ENCODE assay signal across 23 cellular contexts in the genomic region with DNA sequence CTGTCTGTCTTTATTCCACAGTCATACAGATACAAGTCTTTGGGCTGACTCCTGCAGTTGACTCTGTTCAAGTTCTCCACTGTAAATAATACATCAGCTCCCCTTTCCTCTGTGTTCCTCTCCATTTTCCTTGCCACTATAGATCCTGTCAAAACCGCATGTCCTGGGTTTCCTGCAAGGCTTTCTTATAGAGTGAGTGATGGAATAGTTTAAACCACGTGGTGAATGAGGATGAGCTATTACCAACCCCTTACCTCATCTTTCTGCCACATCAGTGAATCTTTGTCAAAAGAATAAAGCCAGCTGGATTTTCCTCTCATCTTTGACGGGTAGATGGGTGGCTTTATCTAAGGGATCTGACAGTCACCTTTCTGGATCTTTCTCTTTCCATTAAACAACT. TPM values are rescaled to one million over a fixed set of nuclear protein-coding genes. Genes with fewer than 3 reads are reported as not detected.
A peak's percentile ranks its signal among the peaks of the same experiment; 100 is the strongest.
DNase-seq lines count a peak whose midpoint lies in the region; ATAC-seq, FAIRE-seq and TF ChIP-seq lines count a peak whose summit lies in the region.
"Had no signal": no experiment of that assay in that cellular context is flagged by ENCODE, and none has a peak within 500 bp of the region (broad histone marks: within the 10 kb centered on the region; RNA-seq: fewer than 3 reads in every experiment).

No MANE protein-coding gene starts in this region.

- H3K9ac ChIP-seq in H1 (replicated peaks in 1 of 4; ENCODE audit: extremely low read depth in 1 of 4, low read depth in 3 of 4, low read length in 3 of 4) (no peak overlapping the region), neural progenitor cell (no peak overlapping the region)

- no peak overlapping the region for H2BK5ac ChIP-seq in H1 (ENCODE audit: low read depth, low read length)

- no peak overlapping the region for H3K23ac ChIP-seq in H1 (ENCODE audit: insufficient read length)

- no peak for TF ChIP-seq EP300 in H1 (IDR thresholded peaks at IDR 0.05; ENCODE audit: borderline replicate concordance in 1 of 2, low read depth in 2 of 2, low read length in 2 of 2)

- no peak overlapping the region for H2BK15ac ChIP-seq in H1 (ENCODE audit: low read length)

- POLR2A ChIA-PET in H1 (lab: Charles Lee; ENCODE audit: partially characterized antibody) (no interaction called here), A673 (lab: Charles Lee; ENCODE audit: low non-redundant PET) (no interaction called here)

- CTCF ChIA-PET in Calu3 (lab: Charles Lee): interaction anchor here (0.5 kb wide), 1 partner anchor 1532 kb away, joined by 3 read pairs; no protein-coding TSS in a partner anchor
- CTCF ChIA-PET in H1 (lab: Charles Lee; ENCODE audit: partially characterized antibody): interaction anchor here (0.7 to 5.5 kb wide), 5 partner anchors 11 to 429 kb away, joined by 4 to 27 read pairs (median 10); no protein-coding TSS in a partner anchor
- CTCF ChIA-PET in A673 (lab: Charles Lee): no interaction called here

- H4K8ac ChIP-seq in H1 (ENCODE audit: extremely low read depth, insufficient read depth, low read length): no peak overlapping the region

- H3K9me3 ChIP-seq in right atrium auricular region (no peaks in the 10 kb centered on the region), H1 (ENCODE audit: insufficient read depth in 2 of 2, low read depth in 1 of 2, low read length in 1 of 2) (no peaks in the 10 kb centered on the region), neural progenitor cell (ENCODE audit: low read depth) (no peaks in the 10 kb centered on the region), A673 (ENCODE audit: low read depth, low read length, poor library complexity, severe bottlenecking) (no peaks in the 10 kb centered on the region)

- peaks cover 9% of the 10 kb centered on the region; the same call in 1 of the 2 replicates for H3K23me2 ChIP-seq in H1 (ENCODE audit: low read depth, low read length)

- DNase-seq in right atrium auricular region (ENCODE audit: low spot score): peak; percentile 26
- DNase-seq in left cardiac atrium: no peak
- DNase-seq in Calu3: no peak
- no peak for DNase-seq in H1 (ENCODE audit: low read depth in 1 of 2, low spot score in 2 of 2)
- no peak for DNase-seq in neural progenitor cell (ENCODE audit: low spot score)
- no peak for DNase-seq in stimulated activated CD4-positive, alpha-beta T cell treated with anti-CD3 and anti-CD28 coated beads, Interleukin-4, amount 100 ng/mL, for 4 hours
- no peak for DNase-seq in A673 (ENCODE audit: low spot score)
- DNase-seq: 8988T; AML-193; CD4-positive, alpha-beta memory T cell; CD4-positive, CD25-positive, alpha-beta regulatory T cell; CD8-positive, alpha-beta memory T cell; COR-L47; DMS79 treated with DMSO at 0.1 percent for 48 hours; GF-D8 had no signal

- H3K4me2 ChIP-seq in H1 (ENCODE audit: insufficient read depth in 1 of 2, low read depth in 2 of 2, low read length in 2 of 2): no peak overlapping the region
- H3K4me2 ChIP-seq in neural progenitor cell: no peak overlapping the region

- H3K36me3 Mint-ChIP-seq in Calu3 (ENCODE audit: insufficient read depth, unreplicated experiment): peaks cover 14% of the 10 kb centered on the region
- no peaks in the 10 kb centered on the region for H3K36me3 Mint-ChIP-seq in neural progenitor cell
- H3K36me3 Mint-ChIP-seq: CD14-positive monocyte; CD4-positive, alpha-beta memory T cell; CD4-positive, CD25-positive, alpha-beta regulatory T cell; CD8-positive, alpha-beta memory T cell had no signal

- TF ChIP-seq POLR2A in H1 (IDR thresholded peaks at IDR 0.05; ENCODE audit: control extremely low read depth in 1 of 2, low read depth in 2 of 2, low read length in 2 of 2): no peak

- H4K5ac ChIP-seq in H1 (ENCODE audit: insufficient read length, low read depth, low read length): no peak overlapping the region

- no peak for TF ChIP-seq RAD21 in H1 (IDR thresholded peaks at IDR 0.05 in 1 of 2, conservative IDR thresholded peaks at IDR 0.05 in 1 of 2; ENCODE audit: low read depth in 2 of 2, low read length in 2 of 2)

- H3K4me1 Mint-ChIP-seq in Calu3 (ENCODE audit: low read depth, unreplicated experiment): peaks cover under 1% of the 10 kb centered on the region
- H3K4me1 Mint-ChIP-seq in neural progenitor cell: peaks cover 1% of the 10 kb centered on the region

- H2BK20ac ChIP-seq in H1 (ENCODE audit: low read length): no peak overlapping the region

- H2BK12ac ChIP-seq in H1 (ENCODE audit: low read depth, low read length): no peak overlapping the region

- H3K4me1 ChIP-seq in right atrium auricular region (peaks cover 0 to 17% of the 10 kb centered on the region in 2 donors), H1 (replicated peaks in 1 of 4; ENCODE audit: control insufficient read depth in 3 of 4, insufficient read depth in 4 of 4, low read length in 3 of 4) (peaks cover 0 to 3% (median 0%) of the 10 kb centered on the region in 4 experiments; a peak in 4 of 7 replicates), neural progenitor cell (peaks cover 5% of the 10 kb centered on the region), A673 (ENCODE audit: insufficient read depth, low read length, poor library complexity, severe bottlenecking) (peaks cover 6% of the 10 kb centered on the region)

- no peak for FAIRE-seq in H1 (lab: Jason Lieb, UNC)
- FAIRE-seq: A204.1, D721Med, G401.6, GM12891, GM19239 had no signal

- no peaks in the 10 kb centered on the region for H3K79me2 ChIP-seq in H1 (ENCODE audit: control insufficient read depth in 1 of 2, insufficient read depth in 2 of 2, low read length in 2 of 2)
- H3K79me2 ChIP-seq in neural progenitor cell (ENCODE audit: low read depth): no peaks in the 10 kb centered on the region

- H4K91ac ChIP-seq in H1 (replicated peaks; ENCODE audit: insufficient read length, low read length): no peak overlapping the region

- no peak overlapping the region for H3K18ac ChIP-seq in H1 (ENCODE audit: extremely low read depth, low read length)

- H3K27me3 ChIP-seq in right atrium auricular region (peaks cover 0 to 9% of the 10 kb centered on the region in 2 donors), H1 (replicated peaks in 1 of 4; ENCODE audit: control insufficient read depth in 3 of 4, extremely low read depth in 1 of 4, insufficient read depth in 3 of 4, low read length in 3 of 4) (peaks cover 10 to 34% (median 32%) of the 10 kb centered on the region in 4 experiments), neural progenitor cell (peaks cover 48% of the 10 kb centered on the region), A673 (replicated peaks; ENCODE audit: insufficient read depth, low read depth, low read length, poor library complexity) (peaks cover 27% of the 10 kb centered on the region)

- H3K9me3 Mint-ChIP-seq in Calu3 (ENCODE audit: low read depth, unreplicated experiment) (no peaks in the 10 kb centered on the region), neural progenitor cell (no peaks in the 10 kb centered on the region)
- H3K9me3 Mint-ChIP-seq: CD14-positive monocyte; CD4-positive, CD25-positive, alpha-beta regulatory T cell; CD8-positive, alpha-beta memory T cell had no signal

- H3K79me1 ChIP-seq in H1 (ENCODE audit: low read depth, low read length): no peaks in the 10 kb centered on the region

- H3K27ac Mint-ChIP-seq in Calu3 (ENCODE audit: unreplicated experiment) (peak overlapping the region; percentile 39), neural progenitor cell (no peak overlapping the region)
- H3K27ac Mint-ChIP-seq: B cell; CD14-positive monocyte; CD4-positive, alpha-beta memory T cell; CD4-positive, CD25-positive, alpha-beta regulatory T cell; CD8-positive, alpha-beta memory T cell had no signal

- no peak overlapping the region for H3K4ac ChIP-seq in H1 (replicated peaks; ENCODE audit: insufficient read length, low read depth, low read length)

- no peak overlapping the region for H2BK120ac ChIP-seq in H1 (replicated peaks; ENCODE audit: low read depth, low read length)

- H3F3A ChIP-seq in neural progenitor cell (ENCODE audit: low read depth): peaks cover 8% of the 10 kb centered on the region

- H3K4me3 ChIP-seq in right atrium auricular region (no peak overlapping the region), H1 (ENCODE audit: extremely low read depth in 1 of 4, insufficient read depth in 2 of 4, low read depth in 3 of 4, low read length in 4 of 4) (no peak overlapping the region), neural progenitor cell (no peak overlapping the region), A673 (ENCODE audit: low read depth, low read length, poor library complexity, severe bottlenecking) (no peak overlapping the region)

- TF ChIP-seq CTCF in right atrium auricular region (IDR thresholded peaks at IDR 0.05) (no peak), Calu3 (IDR thresholded peaks at IDR 0.05; ENCODE audit: unreplicated experiment) (no peak), H1 (IDR thresholded peaks at IDR 0.05; ENCODE audit: control extremely low read depth in 1 of 3, insufficient read depth in 1 of 3, low read depth in 1 of 3, low read length in 3 of 3) (no peak), neural progenitor cell (IDR thresholded peaks at IDR 0.05) (no peak), A673 (conservative IDR thresholded peaks at IDR 0.05; ENCODE audit: low read depth, low read length) (no peak)

- no peak overlapping the region for H3K56ac ChIP-seq in H1 (replicated peaks; ENCODE audit: insufficient read length, low read depth, low read length)

- H3K27me3 Mint-ChIP-seq in Calu3 (ENCODE audit: unreplicated experiment) (peaks cover 61% of the 10 kb centered on the region), neural progenitor cell (ENCODE audit: insufficient read depth, low read depth) (peaks cover 12% of the 10 kb centered on the region)

- H2AFZ ChIP-seq in H1 (ENCODE audit: low read length): no peak overlapping the region
- peak overlapping the region; percentile 23 for H2AFZ ChIP-seq in neural progenitor cell (replicated peaks)

- no peak overlapping the region for H2AK5ac ChIP-seq in H1 (ENCODE audit: low read depth, low read length)

- no TSS peak for BruUV-seq in Calu3 (replicated peaks; lab: Mats Ljungman, UMichigan)
- BruUV-seq in A673 (replicated peaks; lab: Mats Ljungman, UMichigan): no TSS peak

- ATAC-seq in left cardiac atrium (no peak), HG03565 (IDR thresholded peaks at IDR 0.05; ENCODE audit: unreplicated experiment) (no peak)

- H3K4me3 Mint-ChIP-seq in Calu3 (ENCODE audit: low read depth, unreplicated experiment): no peak overlapping the region
- no peak overlapping the region for H3K4me3 Mint-ChIP-seq in neural progenitor cell
- H3K4me3 Mint-ChIP-seq: B cell; CD14-positive monocyte; CD4-positive, alpha-beta memory T cell; CD4-positive, CD25-positive, alpha-beta regulatory T cell; CD8-positive, alpha-beta memory T cell had no signal

- intact Hi-C loops in left cardiac atrium (cut with DNase I) (no loop called here), Calu3 (cut with micrococcal nuclease; ENCODE audit: unreplicated experiment) (no loop called here), A673 (cut with micrococcal nuclease; ENCODE audit: unreplicated experiment) (no loop called here)

- no peak overlapping the region for H3K27ac ChIP-seq in right atrium auricular region
- H3K27ac ChIP-seq in H1 (ENCODE audit: low read depth, low read length): no peak overlapping the region
- no peak overlapping the region for H3K27ac ChIP-seq in neural progenitor cell
- no peak overlapping the region for H3K27ac ChIP-seq in A673 (ENCODE audit: low read depth, low read length, poor library complexity, severe bottlenecking)

- H3K14ac ChIP-seq in H1 (ENCODE audit: insufficient read length): no peak overlapping the region

- H3K36me3 ChIP-seq in right atrium auricular region: no peaks in the 10 kb centered on the region
- no peaks in the 10 kb centered on the region for H3K36me3 ChIP-seq in H1 (ENCODE audit: control insufficient read depth in 2 of 4, insufficient read depth in 4 of 4, low read length in 3 of 4)
- H3K36me3 ChIP-seq in neural progenitor cell: no peaks in the 10 kb centered on the region
- H3K36me3 ChIP-seq in A673 (ENCODE audit: insufficient read depth, low read length, poor library complexity, severe bottlenecking): no peaks in the 10 kb centered on the region

- no peaks in the 10 kb centered on the region for H4K20me1 ChIP-seq in H1 (replicated peaks in 1 of 2; ENCODE audit: control insufficient read depth in 1 of 2, insufficient read depth in 2 of 2, low read length in 2 of 2)
- no peaks in the 10 kb centered on the region for H4K20me1 ChIP-seq in neural progenitor cell (ENCODE audit: low read depth)

- 67% methylated on average over 3 of the region's 3 CpGs; no CpG with 5 or more reads in 1 of the 2 experiments for WGBS in H1 (ENCODE audit: extremely low coverage in 1 of 2, insufficient coverage in 1 of 2, insufficient read length in 1 of 2, insufficient replicate concordance in 2 of 2, low coverage in 1 of 2, low lambda C conversion rate in 2 of 2, missing lambda C conversion rate in 1 of 2), 2 experiments

RNA-seq across cellular contexts. Expression of gene GALNT14, which starts 3.9 kb away (rescaled TPM):
- total RNA-seq in right atrium auricular region: 1 to 10 TPM in 1 of 2 donors, under 1 TPM in 1; 0.15 to 1.0 TPM
- total RNA-seq in left cardiac atrium: under 1 TPM; 0.53 to 0.76 TPM
- 50.3 and 61.9 TPM in 2 replicates for total RNA-seq in Calu3 (2022)
- 10.3 and 13.7 TPM in 2 replicates for total RNA-seq in H1 (2021; fragmentation: NEBNext Ultra II Directional; extraction: Animal tissue kit (Norgen Biotek cat#: 25700))
- polyA plus RNA-seq in H1 (2011; rRNA removed): 12.6 and 13.0 TPM in 2 replicates
- 13.1 TPM for polyA plus RNA-seq in H1 (2011; cell fraction: cytosol; rRNA removed)
- polyA plus RNA-seq in H1 (2011; cell fraction: nucleus; rRNA removed): 23.3 TPM
- polyA plus RNA-seq in H1 (2012, experiment 1 of 2): 12.9 to 14.8 TPM (median 13.4 TPM) in 4 replicates
- 9.4 TPM for polyA plus RNA-seq in H1 (2012, experiment 2 of 2)
- 9.8 TPM for polyA plus RNA-seq in H1 (2013, experiment 1 of 2)
- polyA plus RNA-seq in H1 (2013, experiment 2 of 2): 11.3 TPM
- polyA minus RNA-seq in H1 (2011; rRNA and poly(A)+ RNA removed): 22.0 and 28.4 TPM in 2 replicates
- polyA minus RNA-seq in H1 (2011; cell fraction: cytosol; rRNA and poly(A)+ RNA removed): 13.0 TPM
- polyA minus RNA-seq in H1 (2011; cell fraction: nucleus; rRNA and poly(A)+ RNA removed): 17.2 TPM
- 6.0 and 6.4 TPM in 2 replicates for total RNA-seq in neural progenitor cell (ENCODE audit: low replicate concordance)
- total RNA-seq in A673 (2021): 6.9 and 9.7 TPM in 2 replicates
- total RNA-seq: CD4-positive, CD25-positive, alpha-beta regulatory T cell had no signal
- polyA plus RNA-seq: CD4-positive, alpha-beta memory T cell; CD4-positive, CD25-positive, alpha-beta regulatory T cell; CD8-positive, alpha-beta memory T cell had no signal
